Comparison of ENCODE assay signal across 1 cellular context in the genomic region with DNA sequence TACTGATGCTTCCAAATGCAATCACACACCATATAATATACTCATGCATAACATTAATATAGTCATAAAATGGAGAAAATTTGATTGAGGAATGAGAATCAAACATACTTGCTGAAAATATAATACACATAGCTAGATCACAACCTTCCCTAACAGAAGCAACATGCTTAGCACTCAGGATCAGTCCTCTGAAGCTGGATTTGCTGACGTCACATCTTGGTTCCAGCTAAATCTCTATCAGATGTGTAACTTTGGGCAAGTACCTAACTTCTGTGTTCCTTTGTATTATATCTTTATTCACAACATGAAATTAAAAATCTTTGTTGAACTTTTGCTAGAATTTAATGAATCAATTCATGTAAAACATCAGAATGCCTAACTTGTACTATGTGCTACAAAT.
TF ChIP-seq lines count a peak whose summit lies in the region.

No MANE protein-coding gene starts in this region.

TF ChIP-seq in HepG2, 621 proteins besides CTCF, POLR2A, EP300 and RAD21:
- TF ChIP-seq CREB1 (IDR thresholded peaks at IDR 0.05) (peak; percentile 78), CREB1 (CRISPR knock-in tag; IDR thresholded peaks at IDR 0.05) (no peak), ZNF20 (CRISPR knock-in tag; IDR thresholded peaks at IDR 0.05) (no peak)
TF ChIP-seq in HepG2: peak in this region for 1.
